In the genomic region with DNA sequence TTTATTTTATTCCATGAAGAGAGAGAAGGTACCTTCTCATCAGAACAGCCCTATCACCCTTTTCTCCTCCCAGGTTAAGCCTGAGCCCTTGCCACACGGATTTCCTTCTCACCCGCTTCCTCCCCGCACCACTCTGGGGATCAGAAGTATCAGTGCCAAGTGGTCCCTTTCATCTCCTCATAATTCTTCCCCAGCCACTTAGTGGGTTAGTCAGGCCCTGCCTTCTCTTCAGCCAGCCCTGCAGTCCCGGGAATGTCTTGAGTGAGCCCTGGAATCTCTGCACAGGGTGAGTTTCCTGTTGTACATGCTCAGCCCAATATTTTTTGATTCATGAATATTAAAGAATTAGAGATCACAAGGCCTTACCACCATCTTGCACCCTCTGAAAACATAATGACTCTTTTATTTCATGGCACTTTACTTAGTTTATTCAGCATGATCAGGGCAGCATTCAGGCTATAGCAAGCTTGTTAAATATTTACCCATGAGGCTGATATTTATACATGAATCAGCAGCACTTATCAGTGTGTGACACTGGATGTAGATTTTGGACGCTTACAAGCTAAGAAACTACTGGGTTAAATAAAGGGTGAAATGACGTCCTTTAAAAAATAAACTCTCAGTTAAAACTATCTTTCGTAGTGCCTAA, we compare ENCODE assay signal across 1 cellular context.
TF ChIP-seq lines count a peak whose summit lies in the region.

No MANE protein-coding gene starts in this region.

TF ChIP-seq in K562, 482 proteins besides CTCF, POLR2A, EP300 and RAD21 (continued from another document):
- TF ChIP-seq, protein P1, sequence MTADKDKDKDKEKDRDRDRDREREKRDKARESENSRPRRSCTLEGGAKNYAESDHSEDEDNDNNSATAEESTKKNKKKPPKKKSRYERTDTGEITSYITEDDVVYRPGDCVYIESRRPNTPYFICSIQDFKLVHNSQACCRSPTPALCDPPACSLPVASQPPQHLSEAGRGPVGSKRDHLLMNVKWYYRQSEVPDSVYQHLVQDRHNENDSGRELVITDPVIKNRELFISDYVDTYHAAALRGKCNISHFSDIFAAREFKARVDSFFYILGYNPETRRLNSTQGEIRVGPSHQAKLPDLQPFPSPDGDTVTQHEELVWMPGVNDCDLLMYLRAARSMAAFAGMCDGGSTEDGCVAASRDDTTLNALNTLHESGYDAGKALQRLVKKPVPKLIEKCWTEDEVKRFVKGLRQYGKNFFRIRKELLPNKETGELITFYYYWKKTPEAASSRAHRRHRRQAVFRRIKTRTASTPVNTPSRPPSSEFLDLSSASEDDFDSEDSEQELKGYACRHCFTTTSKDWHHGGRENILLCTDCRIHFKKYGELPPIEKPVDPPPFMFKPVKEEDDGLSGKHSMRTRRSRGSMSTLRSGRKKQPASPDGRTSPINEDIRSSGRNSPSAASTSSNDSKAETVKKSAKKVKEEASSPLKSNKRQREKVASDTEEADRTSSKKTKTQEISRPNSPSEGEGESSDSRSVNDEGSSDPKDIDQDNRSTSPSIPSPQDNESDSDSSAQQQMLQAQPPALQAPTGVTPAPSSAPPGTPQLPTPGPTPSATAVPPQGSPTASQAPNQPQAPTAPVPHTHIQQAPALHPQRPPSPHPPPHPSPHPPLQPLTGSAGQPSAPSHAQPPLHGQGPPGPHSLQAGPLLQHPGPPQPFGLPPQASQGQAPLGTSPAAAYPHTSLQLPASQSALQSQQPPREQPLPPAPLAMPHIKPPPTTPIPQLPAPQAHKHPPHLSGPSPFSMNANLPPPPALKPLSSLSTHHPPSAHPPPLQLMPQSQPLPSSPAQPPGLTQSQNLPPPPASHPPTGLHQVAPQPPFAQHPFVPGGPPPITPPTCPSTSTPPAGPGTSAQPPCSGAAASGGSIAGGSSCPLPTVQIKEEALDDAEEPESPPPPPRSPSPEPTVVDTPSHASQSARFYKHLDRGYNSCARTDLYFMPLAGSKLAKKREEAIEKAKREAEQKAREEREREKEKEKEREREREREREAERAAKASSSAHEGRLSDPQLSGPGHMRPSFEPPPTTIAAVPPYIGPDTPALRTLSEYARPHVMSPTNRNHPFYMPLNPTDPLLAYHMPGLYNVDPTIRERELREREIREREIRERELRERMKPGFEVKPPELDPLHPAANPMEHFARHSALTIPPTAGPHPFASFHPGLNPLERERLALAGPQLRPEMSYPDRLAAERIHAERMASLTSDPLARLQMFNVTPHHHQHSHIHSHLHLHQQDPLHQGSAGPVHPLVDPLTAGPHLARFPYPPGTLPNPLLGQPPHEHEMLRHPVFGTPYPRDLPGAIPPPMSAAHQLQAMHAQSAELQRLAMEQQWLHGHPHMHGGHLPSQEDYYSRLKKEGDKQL (CRISPR knock-in tag; IDR thresholded peaks at IDR 0.05; ENCODE audit: borderline replicate concordance), result no peak
- no peak for TF ChIP-seq SIN3B (IDR thresholded peaks at IDR 0.05; ENCODE audit: low read depth)
- no peak for TF ChIP-seq MXD1 (CRISPR knock-in tag; IDR thresholded peaks at IDR 0.05; ENCODE audit: borderline replicate concordance, poor library complexity, severe bottlenecking)
- no peak for TF ChIP-seq MTA3 (IDR thresholded peaks at IDR 0.05; ENCODE audit: borderline replicate concordance)
- TF ChIP-seq ZNF41 (CRISPR knock-in tag; conservative IDR thresholded peaks at IDR 0.05), result no peak
- TF ChIP-seq RBBP5 (IDR thresholded peaks at IDR 0.05; ENCODE audit: borderline replicate concordance, insufficient read depth, low read length, poor library complexity, severe bottlenecking), result no peak
- no peak for TF ChIP-seq HDAC8 (tag; IDR thresholded peaks at IDR 0.05)
